In the genomic region with DNA sequence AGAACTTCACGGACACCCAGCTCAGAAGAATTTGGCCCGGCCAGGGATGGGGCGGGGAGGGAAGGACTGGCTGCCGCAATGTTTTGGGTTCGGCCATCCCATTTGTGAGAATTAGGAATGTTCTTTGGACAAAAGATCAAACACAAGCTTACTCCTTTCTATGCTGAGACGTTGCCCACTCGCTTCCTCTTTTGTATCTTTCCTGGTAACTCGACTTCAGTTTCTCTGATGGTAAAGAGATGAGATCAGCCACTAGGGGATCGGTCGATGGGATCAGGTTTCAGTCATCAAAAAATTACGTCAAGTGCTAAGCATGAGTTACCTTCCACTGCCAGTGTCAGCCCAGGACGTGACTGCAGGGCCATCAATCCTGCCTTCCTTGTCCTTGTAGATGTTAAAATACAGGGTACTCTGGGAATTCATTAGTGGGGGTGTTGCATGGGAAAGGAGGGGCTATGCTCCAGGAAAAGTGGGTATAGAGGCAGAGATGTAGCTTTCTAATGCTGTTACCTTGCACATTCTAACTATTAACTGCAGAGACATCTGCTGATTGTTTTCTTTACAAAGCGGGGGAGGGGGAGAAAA, we compare ENCODE assay signal across 8 cellular contexts.
A peak's percentile ranks its signal among the peaks of the same experiment; 100 is the strongest.
DNase-seq lines count a peak whose midpoint lies in the region.

No MANE protein-coding gene starts in this region.

- H3K9me3 ChIP-seq in skeletal muscle satellite cell (replicated peaks; ENCODE audit: low read length), result no peaks in the 10 kb centered on the region

- no peaks in the 10 kb centered on the region for H3K27me3 ChIP-seq in ACC112 (ENCODE audit: insufficient read depth, low read length)
- no peaks in the 10 kb centered on the region for H3K27me3 ChIP-seq in skeletal muscle satellite cell (ENCODE audit: control insufficient read depth, insufficient read depth, low read length)

- no peaks in the 10 kb centered on the region for H3K79me2 ChIP-seq in ACC112 (ENCODE audit: control insufficient read depth, insufficient read depth, low read length, unreplicated experiment)

- peak overlapping the region; percentile 57 for H3K27ac ChIP-seq in ACC112 (ENCODE audit: low read depth, low read length)

- H3K36me3 ChIP-seq in ACC112 (ENCODE audit: insufficient read depth, low read length) (no peaks in the 10 kb centered on the region), skeletal muscle satellite cell (ENCODE audit: insufficient read depth, low read length) (no peaks in the 10 kb centered on the region)

- H3K9ac ChIP-seq in skeletal muscle satellite cell (ENCODE audit: low read depth, low read length), result no peak overlapping the region

- DNase-seq in HPDE6-E6E7 (ENCODE audit: extremely low spot score) (peak; percentile 67), RPMI8226 (peak; percentile 35), glomerular visceral epithelial cell (ENCODE audit: extremely low spot score) (peak; percentile 9), D341Med (ENCODE audit: low spot score) (no peak), NCI-H1694 treated with DMSO at 0.1 percent for 48 hours (lab: John Stamatoyannopoulos, UW) (no peak)
- no peak for DNase-seq in activated effector memory CD4-positive, alpha-beta T cell treated with anti-CD3 and anti-CD28 coated beads, Interleukin-2, amount 50 U/mL, for 16 hours

- peak overlapping the region; percentile 37 for H3K4me2 ChIP-seq in skeletal muscle satellite cell (ENCODE audit: low read length)

- peak overlapping the region; percentile 17 for H2AFZ ChIP-seq in ACC112 (ENCODE audit: low read length, unreplicated experiment)

- H3K4me3 ChIP-seq in ACC112 (ENCODE audit: low read depth, low read length) (peak overlapping the region; percentile 33), skeletal muscle satellite cell (ENCODE audit: low read length) (no peak overlapping the region)

- no peaks in the 10 kb centered on the region for H3K4me1 ChIP-seq in ACC112 (ENCODE audit: control insufficient read depth, insufficient read depth, low read length, unreplicated experiment)
- no peaks in the 10 kb centered on the region for H3K4me1 ChIP-seq in skeletal muscle satellite cell (ENCODE audit: control insufficient read depth, insufficient read depth, low read length)

Comparison
In these comparisons a context has a peak if more than half of its experiments do, and no peak if none do; other contexts are left out.
1. DNase-seq: peak in HPDE6-E6E7 (single experiment), RPMI8226 (single experiment) and glomerular visceral epithelial cell (single experiment); none in D341Med (single experiment), activated effector memory CD4-positive, alpha-beta T cell treated with anti-CD3 and anti-CD28 coated beads, Interleukin-2, amount 50 U/mL, for 16 hours (single experiment) and NCI-H1694 treated with DMSO at 0.1 percent for 48 hours (single experiment).